Comparison of ENCODE assay signal across 1 cellular context in genomic region chr5:11062379-11062778, GRCh38.
TF ChIP-seq lines count a peak whose summit lies in the region.

No MANE protein-coding gene starts in this region.

TF ChIP-seq in Ishikawa, 13 proteins besides CTCF, POLR2A, EP300 and RAD21 (continued from another document):
- TF ChIP-seq TAF1 (IDR thresholded peaks at IDR 0.05; ENCODE audit: low read depth), result no peak
